Comparison of ENCODE assay signal across 9 cellular contexts in the genomic region with DNA sequence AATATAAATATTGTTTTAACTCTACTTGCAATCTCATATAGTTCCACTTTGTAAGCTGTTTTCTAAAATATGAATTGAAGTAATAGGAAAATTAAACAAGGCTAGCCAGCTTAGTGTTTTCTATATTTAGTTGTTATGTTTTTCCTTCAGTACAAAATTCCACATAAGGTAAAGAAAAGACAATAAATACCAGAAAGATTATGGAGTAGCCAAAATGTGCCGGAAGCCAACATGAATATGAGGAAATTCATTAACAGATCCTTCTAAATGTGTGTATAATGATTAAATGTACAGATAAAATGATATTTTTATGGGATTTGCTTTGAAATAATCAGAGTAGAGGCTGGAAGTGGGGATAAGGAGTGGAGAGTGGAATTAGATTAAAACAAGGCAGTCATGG. TPM values are rescaled to one million over a fixed set of nuclear protein-coding genes. Genes with fewer than 3 reads are reported as not detected.
"Had no signal": no experiment of that assay in that cellular context is flagged by ENCODE, and none has a peak within 500 bp of the region (broad histone marks: within the 10 kb centered on the region; RNA-seq: fewer than 3 reads in every experiment).

No MANE protein-coding gene starts in this region.

- DNase-seq: H7, HFFc6, IMR-90, KG1 had no signal

- H3K4me3 ChIP-seq: GM23338, HAP-1, K562 had no signal

- ATAC-seq: GM23338, HCT116, K562 had no signal

- FAIRE-seq: H1, K562 had no signal

- H2AFZ ChIP-seq: GM23338 had no signal

- H3K36me3 ChIP-seq: HAP-1 had no signal

- H3K4me2 ChIP-seq: GM23338 had no signal

- H3K4me1 ChIP-seq: HAP-1 had no signal

- H3K9me3 ChIP-seq: HAP-1 had no signal

RNA-seq across cellular contexts. Expression of a gene that starts 52.5 kb away (rescaled TPM):
- total RNA-seq: HFFc6, IMR-90 had no signal
